Comparison of ENCODE assay signal across 21 cellular contexts in genomic region chr2:219404291-219404910, GRCh38. TPM values are rescaled to one million over a fixed set of nuclear protein-coding genes. Genes with fewer than 3 reads are reported as not detected.
A peak's percentile ranks its signal among the peaks of the same experiment; 100 is the strongest.
DNase-seq lines count a peak whose midpoint lies in the region; ATAC-seq and TF ChIP-seq lines count a peak whose summit lies in the region.
"Had no signal": no experiment of that assay in that cellular context is flagged by ENCODE, and none has a peak within 500 bp of the region (broad histone marks: within the 10 kb centered on the region; RNA-seq: fewer than 3 reads in every experiment).

No MANE protein-coding gene starts in this region.

- WGBS in right cardiac atrium, result 51% methylated on average over 10 of the region's 10 CpGs
- 62% methylated on average over 10 of the region's 10 CpGs for WGBS in prostate gland

- H3K4me1 ChIP-seq in right cardiac atrium (ENCODE audit: control insufficient read depth, insufficient read depth, low read length) (peaks cover 4% of the 10 kb centered on the region), prostate gland (replicated peaks) (no peaks in the 10 kb centered on the region)

- H3K27me3 ChIP-seq in right cardiac atrium (ENCODE audit: control insufficient read depth, insufficient read depth), result no peaks in the 10 kb centered on the region
- H3K27me3 ChIP-seq in prostate gland (replicated peaks; ENCODE audit: insufficient read depth), result no peaks in the 10 kb centered on the region

- no peaks in the 10 kb centered on the region for H3K36me3 Mint-ChIP-seq in MCF 10A (ENCODE audit: insufficient read depth, unreplicated experiment)
- H3K36me3 Mint-ChIP-seq in activated CD4-positive, alpha-beta T cell treated with anti-CD3 and anti-CD28 coated beads for 36 hours (ENCODE audit: low read depth), result no peaks in the 10 kb centered on the region
- H3K36me3 Mint-ChIP-seq: activated naive CD4-positive, alpha-beta T cell treated with anti-CD3 and anti-CD28 coated beads, Interleukin-2, amount 50 U/mL, for 72 hours; naive thymus-derived CD8-positive, alpha-beta T cell had no signal

- POLR2A ChIA-PET in MCF 10A (lab: Yijun Ruan, JAX), result interaction anchor here (1.3 to 3.1 kb wide), 3 partner anchors 49 to 125 kb away, joined by 3 to 14 read pairs (median 5); no protein-coding TSS in a partner anchor
- POLR2A ChIA-PET in activated CD4-positive, alpha-beta T cell treated with anti-CD3 and anti-CD28 coated beads for 36 hours (lab: Charles Lee), result interaction anchor here (0.6 kb wide), 1 partner anchor 80 kb away, joined by 3 read pairs; no protein-coding TSS in a partner anchor

- H3K27ac ChIP-seq in right cardiac atrium (ENCODE audit: low read length) (peak overlapping the region; percentile 78), prostate gland (peak overlapping the region; percentile 70 to 72)

- H3K9me3 Mint-ChIP-seq in MCF 10A (ENCODE audit: unreplicated experiment), result no peaks in the 10 kb centered on the region
- no peaks in the 10 kb centered on the region for H3K9me3 Mint-ChIP-seq in activated CD4-positive, alpha-beta T cell treated with anti-CD3 and anti-CD28 coated beads for 36 hours (ENCODE audit: low read depth)
- H3K9me3 Mint-ChIP-seq: activated naive CD4-positive, alpha-beta T cell treated with anti-CD3 and anti-CD28 coated beads, Interleukin-2, amount 50 U/mL, for 72 hours had no signal

- no peak for TF ChIP-seq POLR2A in prostate gland (IDR thresholded peaks at IDR 0.05)

- peaks cover 6% of the 10 kb centered on the region for H3K4me1 Mint-ChIP-seq in MCF 10A (ENCODE audit: insufficient read depth, unreplicated experiment)
- no peaks in the 10 kb centered on the region for H3K4me1 Mint-ChIP-seq in activated CD4-positive, alpha-beta T cell treated with anti-CD3 and anti-CD28 coated beads for 36 hours

- no peak for TF ChIP-seq CTCF in prostate gland (IDR thresholded peaks at IDR 0.05)
- TF ChIP-seq CTCF in MCF 10A (IDR thresholded peaks at IDR 0.05; ENCODE audit: unreplicated experiment), result no peak

- no peak overlapping the region for H3K4me3 Mint-ChIP-seq in MCF 10A (ENCODE audit: unreplicated experiment)
- H3K4me3 Mint-ChIP-seq in activated CD4-positive, alpha-beta T cell treated with anti-CD3 and anti-CD28 coated beads for 36 hours, result no peak overlapping the region
- H3K4me3 Mint-ChIP-seq: naive thymus-derived CD8-positive, alpha-beta T cell had no signal

- DNase-seq in Right ventricle myocardium inferior (ENCODE audit: missing footprints), result no peak
- DNase-seq in cardiac septum (ENCODE audit: low spot score), result no peak
- peak in 2 of 3 donors; percentile 70 for DNase-seq in right cardiac atrium
- no peak for DNase-seq in prostate gland (ENCODE audit: low spot score)
- DNase-seq in MCF 10A (ENCODE audit: unreplicated experiment), result no peak
- no peak for DNase-seq in SK-N-DZ (ENCODE audit: low spot score)
- DNase-seq in activated CD4-positive, alpha-beta T cell treated with anti-CD3 and anti-CD28 coated beads for 36 hours, result no peak
- DNase-seq: 8988T; activated CD4-positive, alpha-beta T cell treated with anti-CD3 and anti-CD28 coated beads for 48 hours; activated T-cell treated with anti-CD3 and anti-CD28 coated beads for 4 hours; C1 segment of cervical spinal cord; caudate nucleus; effector memory CD4-positive, alpha-beta T cell; naive thymus-derived CD8-positive, alpha-beta T cell; NCI-H2081; NCI-H526; SK-N-SH; T1000 had no signal

- intact Hi-C loops in Right ventricle myocardium inferior (cut with DNase I), result loop anchor here (1.0 to 5.0 kb wide), 3 partner anchors 30 to 73 kb away; partner anchors contain the start of gene SPEG
- intact Hi-C loops in cardiac septum (cut with DNase I), result loop anchor here (2.0 kb wide), 1 partner anchor 48 kb away; no protein-coding TSS in a partner anchor
- intact Hi-C loops in right cardiac atrium (cut with DNase I), result loop anchor here in 3 of 4 donors (5.0 to 10.0 kb wide), 4 partner anchors 50 to 288 kb away; no protein-coding TSS in a partner anchor
- intact Hi-C loops in prostate gland (cut with DNase I), result loop anchor here (5.0 kb wide), 1 partner anchor 118 kb away; no protein-coding TSS in a partner anchor
- intact Hi-C loops in MCF 10A (cut with micrococcal nuclease), result loop anchor here (5.0 kb wide), 1 partner anchor 283 kb away; no protein-coding TSS in a partner anchor
- intact Hi-C loops in activated CD4-positive, alpha-beta T cell treated with anti-CD3 and anti-CD28 coated beads for 36 hours (cut with DNase I, micrococcal nuclease), result loop anchor here in 1 of 2 experiments (10.0 kb wide), 1 partner anchor 240 kb away; no protein-coding TSS in a partner anchor

- ATAC-seq in Right ventricle myocardium inferior (peak; percentile 59), right cardiac atrium (peak; percentile 56 to 66), HG02610 (IDR thresholded peaks at IDR 0.05; ENCODE audit: unreplicated experiment) (no peak)
- ATAC-seq in activated CD4-positive, alpha-beta T cell treated with anti-CD3 and anti-CD28 coated beads for 36 hours, result no peak
- ATAC-seq: activated naive CD4-positive, alpha-beta T cell treated with anti-CD3 and anti-CD28 coated beads, Interleukin-2, amount 50 U/mL, for 72 hours; left lobe of liver; naive thymus-derived CD8-positive, alpha-beta T cell had no signal

- H3K27ac Mint-ChIP-seq in MCF 10A (ENCODE audit: low read depth, unreplicated experiment), result no peak overlapping the region
- no peak overlapping the region for H3K27ac Mint-ChIP-seq in activated CD4-positive, alpha-beta T cell treated with anti-CD3 and anti-CD28 coated beads for 36 hours
- H3K27ac Mint-ChIP-seq: naive thymus-derived CD8-positive, alpha-beta T cell had no signal

- CTCF ChIA-PET in MCF 10A (lab: Yijun Ruan, JAX), result interaction anchor here (0.5 to 9.1 kb wide), 25 partner anchors 9 to 1538 kb away, joined by 3 to 287 read pairs (median 6); partner anchors contain the start of gene OBSL1
- CTCF ChIA-PET in activated CD4-positive, alpha-beta T cell treated with anti-CD3 and anti-CD28 coated beads for 36 hours (lab: Charles Lee), result interaction anchor here (0.6 to 6.9 kb wide), 17 partner anchors 8 to 250 kb away, joined by 3 to 102 read pairs (median 3); partner anchors contain the start of genes CHPF, DNPEP, SPEG and STK11IP

- no TSS peak for BruUV-seq in MCF 10A (replicated peaks; lab: Mats Ljungman, UMichigan)

- no peaks in the 10 kb centered on the region for H3K36me3 ChIP-seq in prostate gland

- H3K9me3 ChIP-seq in right cardiac atrium (ENCODE audit: control insufficient read depth, low read length) (no peaks in the 10 kb centered on the region), prostate gland (no peaks in the 10 kb centered on the region)
- H3K9me3 ChIP-seq: SK-N-SH had no signal

- no peak overlapping the region for H3K4me3 ChIP-seq in right cardiac atrium (ENCODE audit: low read length)
- H3K4me3 ChIP-seq in prostate gland, result no peak overlapping the region

- no peaks in the 10 kb centered on the region for H3K27me3 Mint-ChIP-seq in MCF 10A (ENCODE audit: insufficient read depth, unreplicated experiment)
- peaks cover 2% of the 10 kb centered on the region for H3K27me3 Mint-ChIP-seq in activated CD4-positive, alpha-beta T cell treated with anti-CD3 and anti-CD28 coated beads for 36 hours

RNA-seq across cellular contexts. Expression of gene DES, which starts 13.8 kb away (rescaled TPM):
- total RNA-seq in Right ventricle myocardium inferior, result 13,356 TPM
- total RNA-seq in cardiac septum, result 21,230 TPM
- total RNA-seq in right cardiac atrium, result over 10,000 TPM in 1 of 4 donors, 1,000 to 10,000 TPM in 3; 6,970 to 10,932 (median 7,338) TPM
- polyA plus RNA-seq in right cardiac atrium, result 9,146 TPM
- total RNA-seq in prostate gland, result 1,000 to 10,000 TPM; 1,584 to 1,742 TPM
- total RNA-seq in MCF 10A (2022), result not detected in 2 replicates
- polyA plus RNA-seq in SK-N-DZ (2014; cell fraction: cytosol; rRNA removed), result 0.07 and 3.0 TPM in 2 replicates
- 0.29 TPM in 1 of 2 replicates, not detected in the other for polyA plus RNA-seq in SK-N-DZ (2014; cell fraction: nucleus; rRNA removed)
- not detected for total RNA-seq in activated CD4-positive, alpha-beta T cell treated with anti-CD3 and anti-CD28 coated beads for 36 hours
- total RNA-seq: activated naive CD4-positive, alpha-beta T cell treated with anti-CD3 and anti-CD28 coated beads, Interleukin-2, amount 50 U/mL, for 72 hours; naive thymus-derived CD8-positive, alpha-beta T cell had no signal
- polyA plus RNA-seq: naive thymus-derived CD8-positive, alpha-beta T cell had no signal

RNA-seq across cellular contexts. Expression of gene DNPEP, which starts 16.7 kb away (rescaled TPM):
- total RNA-seq in Right ventricle myocardium inferior (66.6 TPM), cardiac septum (47.2 TPM), right cardiac atrium (10 to 100 TPM; 42.2 to 58.8 (median 56.2) TPM), prostate gland (10 to 100 TPM; 54.1 to 82.4 TPM), MCF 10A (2022) (81.3 and 81.5 TPM in 2 replicates)
- 50.0 TPM for polyA plus RNA-seq in right cardiac atrium
- polyA plus RNA-seq in SK-N-DZ (2014; cell fraction: cytosol; rRNA removed), result 20.4 and 29.6 TPM in 2 replicates
- 43.8 and 121 TPM in 2 replicates for polyA plus RNA-seq in SK-N-DZ (2014; cell fraction: nucleus; rRNA removed)
- total RNA-seq in activated CD4-positive, alpha-beta T cell treated with anti-CD3 and anti-CD28 coated beads for 36 hours, result 10 to 100 TPM; 81.0 to 93.1 TPM

RNA-seq across cellular contexts. Expression of gene SPEG, which starts 30.2 kb away (rescaled TPM):
- total RNA-seq in Right ventricle myocardium inferior (119 TPM), cardiac septum (199 TPM), right cardiac atrium (100 to 1,000 TPM; 122 to 176 (median 159) TPM), prostate gland (10 to 100 TPM; 30.7 to 53.4 TPM), MCF 10A (2022) (23.3 and 25.7 TPM in 2 replicates)
- 85.5 TPM for polyA plus RNA-seq in right cardiac atrium
- 26.0 and 31.5 TPM in 2 replicates for polyA plus RNA-seq in SK-N-DZ (2014; cell fraction: cytosol; rRNA removed)
- 59.5 and 81.6 TPM in 2 replicates for polyA plus RNA-seq in SK-N-DZ (2014; cell fraction: nucleus; rRNA removed)
- total RNA-seq in activated CD4-positive, alpha-beta T cell treated with anti-CD3 and anti-CD28 coated beads for 36 hours, result 1 to 10 TPM in 1 of 2 experiments, under 1 TPM in 1; 0.89 to 1.4 TPM

Comparison
In these comparisons a context has a peak if more than half of its experiments do, and no peak if none do; other contexts are left out.
1. DNase-seq: peak in right cardiac atrium (2 of 3); none in Right ventricle myocardium inferior (single experiment), cardiac septum (single experiment), prostate gland (single experiment), MCF 10A (single experiment), SK-N-DZ (single experiment) and activated CD4-positive, alpha-beta T cell treated with anti-CD3 and anti-CD28 coated beads for 36 hours (single experiment).
2. ATAC-seq: peak in Right ventricle myocardium inferior (single experiment) and right cardiac atrium (2 of 2); none in HG02610 (single experiment) and activated CD4-positive, alpha-beta T cell treated with anti-CD3 and anti-CD28 coated beads for 36 hours (single experiment).
3. RNA of gene DES, which starts 13.8 kb away (total RNA-seq): 21,230 TPM in cardiac septum (single experiment), 13,356 TPM in Right ventricle myocardium inferior (single experiment), 6,970 to 10,932 TPM in right cardiac atrium and 1,584 to 1,742 TPM in prostate gland; not detected in activated CD4-positive, alpha-beta T cell treated with anti-CD3 and anti-CD28 coated beads for 36 hours and not detected in MCF 10A; every median in the first group is over 1,000 times any median in the second.
4. RNA of gene SPEG, which starts 30.2 kb away (total RNA-seq): 199 TPM in cardiac septum (single experiment), 122 to 176 TPM in right cardiac atrium, 119 TPM in Right ventricle myocardium inferior (single experiment), 30.7 to 53.4 TPM in prostate gland and 23.3 to 25.7 TPM in MCF 10A; 0.89 to 1.4 TPM in activated CD4-positive, alpha-beta T cell treated with anti-CD3 and anti-CD28 coated beads for 36 hours; every median in the first group is over 10 times any median in the second.